ENCODE assay signal across 16 cellular contexts in the genomic region with DNA sequence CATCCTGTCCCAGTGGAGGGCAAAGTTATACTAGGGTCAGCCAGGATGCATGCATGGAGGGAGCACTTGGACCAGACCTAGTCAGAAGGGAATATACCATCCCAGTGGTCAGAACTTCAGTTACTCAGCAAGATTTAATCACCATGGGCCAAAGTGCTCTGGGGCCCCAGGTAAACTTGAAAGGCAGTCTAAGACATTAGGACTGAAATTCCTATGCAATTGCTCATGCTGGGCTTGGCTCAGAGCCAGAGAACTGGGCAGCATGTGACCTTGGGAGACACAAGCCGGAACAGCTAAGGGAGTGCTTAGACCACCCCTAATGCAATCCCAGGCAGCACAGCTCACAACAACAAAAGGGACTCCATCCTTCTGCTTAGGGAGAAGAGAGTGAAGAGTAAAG.
DNase-seq lines count a peak whose midpoint lies in the region; ATAC-seq and TF ChIP-seq lines count a peak whose summit lies in the region.
"Had no signal": no experiment of that assay in that cellular context is flagged by ENCODE, and none has a peak within 500 bp of the region (broad histone marks: within the 10 kb centered on the region; RNA-seq: fewer than 3 reads in every experiment).

No MANE protein-coding gene starts in this region.

- no peaks in the 10 kb centered on the region for H3K27me3 ChIP-seq in HUES6 (ENCODE audit: control insufficient read depth, insufficient read depth, low read length)
- H3K27me3 ChIP-seq: uterus had no signal

- H3K9ac ChIP-seq in HUES6 (ENCODE audit: low read length): peak overlapping the region; percentile 13

- no TSS peak for BruUV-seq in Calu3 (replicated peaks; lab: Mats Ljungman, UMichigan)

- H3K4me3 Mint-ChIP-seq in Calu3 (ENCODE audit: low read depth, unreplicated experiment): no peak overlapping the region
- H3K4me3 Mint-ChIP-seq: activated naive CD4-positive, alpha-beta T cell treated with anti-CD3 and anti-CD28 coated beads, Interleukin-2, amount 10 ng/mL, durations not matched to agents 7 days and 5 days; naive thymus-derived CD8-positive, alpha-beta T cell; T-helper 1 cell treated with Interleukin-12 subunit alpha and Interleukin-12 subunit beta and Interleukin-4 antibody, amounts not matched to agents 30 μg/mL and 1 μg/mL, for 36 hours had no signal

- in situ Hi-C loops in GM13977 (cut with MboI; ENCODE audit: low pct_unique_long_range_greater_than_20kb, low sequenced_read_pairs, unreplicated experiment): no loop called here

- intact Hi-C loops in Calu3 (cut with micrococcal nuclease; ENCODE audit: unreplicated experiment): no loop called here

- no peaks in the 10 kb centered on the region for H3K27me3 Mint-ChIP-seq in Calu3 (ENCODE audit: unreplicated experiment)
- H3K27me3 Mint-ChIP-seq: activated naive CD4-positive, alpha-beta T cell treated with anti-CD3 and anti-CD28 coated beads, Interleukin-2, amount 10 ng/mL, durations not matched to agents 7 days and 5 days; naive thymus-derived CD8-positive, alpha-beta T cell had no signal

- peaks cover 10% of the 10 kb centered on the region for H3K4me1 ChIP-seq in HUES6 (ENCODE audit: control insufficient read depth, insufficient read depth, low read length)
- H3K4me1 ChIP-seq: uterus had no signal

- H3K4me3 ChIP-seq in HUES6 (ENCODE audit: low read depth, low read length): peak overlapping the region; percentile 7; the same call in 1 of the 2 replicates
- H3K4me3 ChIP-seq: uterus had no signal

- ATAC-seq in GM19397 (IDR thresholded peaks at IDR 0.05; ENCODE audit: unreplicated experiment): no peak
- ATAC-seq: activated CD4-positive, CD25-positive, alpha-beta regulatory T cell treated with anti-CD3 and anti-CD28 coated beads, Interleukin-2, amount 50 U/mL, for 24 hours; naive thymus-derived CD8-positive, alpha-beta T cell had no signal

- TF ChIP-seq CTCF in Calu3 (IDR thresholded peaks at IDR 0.05; ENCODE audit: unreplicated experiment): no peak
- TF ChIP-seq CTCF in GM13977 (IDR thresholded peaks at IDR 0.05; ENCODE audit: extremely low read depth, insufficient read depth, missing control alignments): no peak

- DNase-seq in Calu3 (peak; percentile 74), astrocyte of the hippocampus (ENCODE audit: low read depth, low spot score) (peak; percentile 54), islet precursor cell (peak; percentile 97), GM13977 (ENCODE audit: low spot score) (no peak), T-helper 2 cell (no peak)
- DNase-seq in activated CD4-positive, alpha-beta T cell treated with anti-CD3 and anti-CD28 coated beads for 4 hours: no peak
- DNase-seq: activated naive CD4-positive, alpha-beta T cell treated with anti-CD3 and anti-CD28 coated beads, Interleukin-2, amount 10 ng/mL, durations not matched to agents 7 days and 5 days; naive thymus-derived CD8-positive, alpha-beta T cell; NCI-H2029 treated with DMSO at 0.1 percent for 48 hours; NCI-H774; stimulated activated naive CD4-positive, alpha-beta T cell; uterus had no signal

- CTCF ChIA-PET in Calu3 (lab: Charles Lee): no interaction called here

- H3K9me3 Mint-ChIP-seq in Calu3 (ENCODE audit: low read depth, unreplicated experiment): peaks cover 8% of the 10 kb centered on the region

- H3K36me3 Mint-ChIP-seq in Calu3 (ENCODE audit: insufficient read depth, unreplicated experiment): no peaks in the 10 kb centered on the region
- H3K36me3 Mint-ChIP-seq: activated naive CD4-positive, alpha-beta T cell treated with anti-CD3 and anti-CD28 coated beads, Interleukin-2, amount 10 ng/mL, durations not matched to agents 7 days and 5 days had no signal

- peak overlapping the region; percentile 25; the same call in 1 of the 2 replicates for H3K27ac ChIP-seq in HUES6 (ENCODE audit: low read depth, low read length)
- H3K27ac ChIP-seq: uterus had no signal

- no peaks in the 10 kb centered on the region for H3K36me3 ChIP-seq in HUES6 (ENCODE audit: control insufficient read depth, insufficient read depth, low read length)
- H3K36me3 ChIP-seq: uterus had no signal

- H3K4me1 Mint-ChIP-seq in Calu3 (ENCODE audit: low read depth, unreplicated experiment): peaks cover 27% of the 10 kb centered on the region
- H3K4me1 Mint-ChIP-seq: activated naive CD4-positive, alpha-beta T cell treated with anti-CD3 and anti-CD28 coated beads, Interleukin-2, amount 10 ng/mL, durations not matched to agents 7 days and 5 days; naive thymus-derived CD8-positive, alpha-beta T cell had no signal

- H3K27ac Mint-ChIP-seq in Calu3 (ENCODE audit: unreplicated experiment): peak overlapping the region; percentile 80
- H3K27ac Mint-ChIP-seq: activated naive CD4-positive, alpha-beta T cell treated with anti-CD3 and anti-CD28 coated beads, Interleukin-2, amount 10 ng/mL, durations not matched to agents 7 days and 5 days; naive thymus-derived CD8-positive, alpha-beta T cell; T-helper 1 cell treated with Interleukin-12 subunit alpha and Interleukin-12 subunit beta and Interleukin-4 antibody, amounts not matched to agents 30 μg/mL and 1 μg/mL, for 36 hours had no signal

- peaks cover 25% of the 10 kb centered on the region for H3K9me3 ChIP-seq in HUES6 (ENCODE audit: control insufficient read depth, insufficient read depth, low read depth, low read length)
- H3K9me3 ChIP-seq: uterus had no signal

Comparison
In these comparisons a context has a peak if more than half of its experiments do, and no peak if none do; other contexts are left out.
1. DNase-seq: peak in Calu3 (single experiment), astrocyte of the hippocampus (single experiment) and islet precursor cell (single experiment); none in activated CD4-positive, alpha-beta T cell treated with anti-CD3 and anti-CD28 coated beads for 4 hours (0 of 2), GM13977 (single experiment) and T-helper 2 cell (0 of 5).